Comparison of ENCODE assay signal across 19 cellular contexts in the genomic region with DNA sequence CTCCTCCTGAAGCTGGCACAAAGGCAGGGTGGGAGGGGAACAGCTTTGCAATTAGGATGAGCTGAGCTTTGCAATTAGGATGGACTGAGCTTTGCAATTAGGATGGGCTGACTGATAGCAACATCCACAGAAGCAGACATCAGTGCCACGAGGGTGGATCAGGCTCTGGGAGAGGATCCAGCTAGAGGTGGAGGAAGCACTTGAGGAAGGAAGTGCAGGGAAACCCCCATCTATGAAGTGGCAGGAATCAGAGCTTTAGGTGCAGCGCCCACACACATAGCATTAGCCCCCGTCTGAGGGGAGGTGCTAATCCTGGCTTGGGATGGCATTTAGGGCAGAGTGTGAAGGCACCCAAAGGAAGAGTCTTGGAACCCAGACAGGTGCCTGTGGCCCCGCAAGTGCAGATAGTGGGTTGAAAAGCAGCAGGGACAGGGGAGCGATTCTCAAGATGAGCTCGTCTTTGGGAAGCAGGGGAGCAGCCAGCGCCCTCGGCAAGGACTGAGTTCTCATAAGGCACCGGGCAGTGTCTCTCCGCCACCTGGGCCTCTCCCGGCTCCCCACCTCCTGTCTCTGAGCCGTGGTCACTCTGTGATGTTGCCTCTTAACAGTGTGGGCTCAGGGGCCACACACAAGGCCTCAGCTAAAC. TPM values are rescaled to one million over a fixed set of nuclear protein-coding genes. Genes with fewer than 3 reads are reported as not detected.
"Had no signal": no experiment of that assay in that cellular context is flagged by ENCODE, and none has a peak within 500 bp of the region (broad histone marks: within the 10 kb centered on the region; RNA-seq: fewer than 3 reads in every experiment).

No MANE protein-coding gene starts in this region.

- H3K27me3 ChIP-seq: MG63 had no signal

- H3K9me3 ChIP-seq: MG63 had no signal

- H3K4me3 ChIP-seq: MG63 had no signal

- H3K27ac ChIP-seq: RWPE1 had no signal

- DNase-seq: Karpas-422, KG1, MG63, NCI-H1092, NCI-H1105 treated with DMSO at 0.1 percent for 48 hours, NCI-H1417 treated with DMSO at 0.1 percent for 48 hours, NCI-H146, NCI-H1694 treated with DMSO at 0.1 percent for 48 hours, NCI-H1930, NCI-H2081, NCI-H2107, NCI-H2227 treated with DMSO at 0.1 percent for 48 hours, NCI-H524, NCI-H69, NCI-H774, SHP77 had no signal

- H3K36me3 ChIP-seq: MG63 had no signal

RNA-seq across cellular contexts. Expression of a gene that starts 12.0 kb away (rescaled TPM):
- total RNA-seq: HT-29, NCI-H460 had no signal
